Comparison of ENCODE assay signal across 15 cellular contexts in genomic region chr7:6202117-6202516, GRCh38.
"Had no signal": no experiment of that assay in that cellular context is flagged by ENCODE, and none has a peak within 500 bp of the region (broad histone marks: within the 10 kb centered on the region; RNA-seq: fewer than 3 reads in every experiment).

No MANE protein-coding gene starts in this region.

- H3K27ac ChIP-seq: foreskin keratinocyte, pancreas, skin epidermis, suprapubic skin had no signal

- H3K27me3 Mint-ChIP-seq: activated B cell treated with CpG ODN at 0.5 μM for 24 hours; effector memory CD8-positive, alpha-beta T cell; naive B cell; stimulated activated naive CD8-positive, alpha-beta T cell treated with anti-CD3 and anti-CD28 coated beads, Interleukin-15, Interleukin-2, amounts not matched to agents 100 ng/mL and 50 ng/mL, for 24 hours had no signal

- H3K36me3 Mint-ChIP-seq: naive B cell had no signal

- H3K9me3 ChIP-seq: pancreas, suprapubic skin had no signal

- DNase-seq: activated B cell treated with CpG ODN at 0.5 μM for 24 hours; activated CD4-positive, alpha-beta T cell treated with anti-CD3 and anti-CD28 coated beads for 48 hours; aorta; dermis blood vessel endothelial cell; effector memory CD8-positive, alpha-beta T cell; foreskin keratinocyte; head of caudate nucleus; naive B cell; pancreas; stimulated activated CD4-positive, alpha-beta T cell treated with anti-CD3 and anti-CD28 coated beads, Interleukin-15, amount 100 ng/mL, for 24 hours; stimulated activated CD4-positive, alpha-beta T cell treated with anti-CD3 and anti-CD28 coated beads, Interleukin-4, amount 100 ng/mL, for 24 hours; T-helper 2 cell had no signal

- H3K36me3 ChIP-seq: pancreas, suprapubic skin had no signal

- H3K4me1 ChIP-seq: foreskin keratinocyte, pancreas had no signal

- H3K9me3 Mint-ChIP-seq: activated B cell treated with CpG ODN at 0.5 μM for 24 hours; effector memory CD8-positive, alpha-beta T cell; naive B cell; stimulated activated naive CD8-positive, alpha-beta T cell treated with anti-CD3 and anti-CD28 coated beads, Interleukin-15, Interleukin-2, amounts not matched to agents 100 ng/mL and 50 ng/mL, for 24 hours had no signal

- H3K4me1 Mint-ChIP-seq: activated B cell treated with CpG ODN at 0.5 μM for 24 hours had no signal

- H3K4me3 Mint-ChIP-seq: activated B cell treated with CpG ODN at 0.5 μM for 24 hours; effector memory CD8-positive, alpha-beta T cell; naive B cell; stimulated activated naive CD8-positive, alpha-beta T cell treated with anti-CD3 and anti-CD28 coated beads, Interleukin-15, Interleukin-2, amounts not matched to agents 100 ng/mL and 50 ng/mL, for 24 hours had no signal

- H3K27me3 ChIP-seq: foreskin keratinocyte, pancreas, suprapubic skin had no signal

- H3K4me3 ChIP-seq: pancreas, skin epidermis, suprapubic skin had no signal

- ATAC-seq: effector memory CD8-positive, alpha-beta T cell; foreskin keratinocyte had no signal

- H3K27ac Mint-ChIP-seq: activated B cell treated with CpG ODN at 0.5 μM for 24 hours; stimulated activated naive CD8-positive, alpha-beta T cell treated with anti-CD3 and anti-CD28 coated beads, Interleukin-15, Interleukin-2, amounts not matched to agents 100 ng/mL and 50 ng/mL, for 24 hours had no signal
